In the genomic region with DNA sequence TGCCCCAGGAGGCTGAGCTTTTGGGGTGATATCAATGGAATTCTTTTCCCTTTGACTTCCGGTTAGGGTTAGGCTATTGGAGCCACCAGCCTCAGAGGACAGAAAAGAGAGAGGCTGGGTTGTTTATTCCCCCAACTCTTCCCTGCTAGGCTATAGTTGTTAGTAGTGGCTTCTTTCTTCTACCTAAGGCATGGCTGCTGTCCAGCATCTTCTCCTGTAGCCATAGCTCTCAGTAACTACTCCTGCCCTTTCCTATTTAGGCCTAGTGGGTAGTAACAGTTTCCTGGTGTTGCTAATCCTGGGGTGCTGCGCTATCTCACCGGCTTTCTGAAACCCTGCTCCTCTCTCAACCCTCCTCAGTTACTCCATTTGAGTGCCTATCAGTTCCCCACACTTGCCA, we compare ENCODE assay signal across 33 cellular contexts.
"Had no signal": no experiment of that assay in that cellular context is flagged by ENCODE, and none has a peak within 500 bp of the region (broad histone marks: within the 10 kb centered on the region; RNA-seq: fewer than 3 reads in every experiment).

No MANE protein-coding gene starts in this region.

- H3K9me3 ChIP-seq: body of pancreas, breast epithelium had no signal

- H3K27ac Mint-ChIP-seq: activated CD4-positive, alpha-beta memory T cell treated with anti-CD3 and anti-CD28 coated beads, Interleukin-2, amount 10 ng/mL, durations not matched to agents 7 days and 5 days; activated CD4-positive, alpha-beta T cell treated with anti-CD3 and anti-CD28 coated beads for 36 hours; activated CD4-positive, alpha-beta T cell treated with anti-CD3 and anti-CD28 coated beads, Interleukin-2, amount 10 ng/mL, durations not matched to agents 7 days and 5 days; activated CD8-positive, alpha-beta memory T cell treated with anti-CD3 and anti-CD28 coated beads, Interleukin-2, amount 10 ng/mL, durations not matched to agents 7 days and 5 days; activated CD8-positive, alpha-beta T cell treated with anti-CD3 and anti-CD28 coated beads, Interleukin-2, amount 10 ng/mL, durations not matched to agents 7 days and 5 days; activated naive CD4-positive, alpha-beta T cell treated with anti-CD3 and anti-CD28 coated beads, Interleukin-2, amount 10 ng/mL, durations not matched to agents 7 days and 5 days; activated naive CD4-positive, alpha-beta T cell treated with anti-CD3 and anti-CD28 coated beads, Interleukin-2, amount 50 U/mL, for 24 hours; activated naive CD8-positive, alpha-beta T cell; activated naive CD8-positive, alpha-beta T cell treated with anti-CD3 and anti-CD28 coated beads, Interleukin-2, amount 10 ng/mL, durations not matched to agents 7 days and 5 days; activated naive CD8-positive, alpha-beta T cell treated with anti-CD3 and anti-CD28 coated beads, Interleukin-2, amount 50 U/mL, for 24 hours; activated T-cell treated with anti-CD3 and anti-CD28 coated beads, Interleukin-2, amount 50 U/mL, for 24 hours; activated T-helper 2 cell treated with anti-CD3 and anti-CD28 coated beads, Interferon-gamma antibody, Interleukin-2, Interleukin-4, amounts not matched to agents 10 μg/mL and 5 μg/mL and 100 μg/mL, durations not matched to agents 14 hours and 24 hours and 36 hours; T-helper 1 cell treated with Interleukin-12 subunit alpha and Interleukin-12 subunit beta and Interleukin-4 antibody, amounts not matched to agents 30 μg/mL and 1 μg/mL, for 36 hours; T-helper 2 cell treated with Interferon-gamma antibody and Interleukin-4, amounts not matched to agents 5 μg/mL and 100 μg/mL, for 36 hours had no signal

- DNase-seq: activated CD4-positive, alpha-beta memory T cell treated with anti-CD3 and anti-CD28 coated beads, Interleukin-2, amount 10 ng/mL, durations not matched to agents 7 days and 5 days; activated CD4-positive, alpha-beta T cell treated with anti-CD3 and anti-CD28 coated beads for 1 hour; activated CD4-positive, alpha-beta T cell treated with anti-CD3 and anti-CD28 coated beads for 36 hours; activated CD4-positive, alpha-beta T cell treated with anti-CD3 and anti-CD28 coated beads for 48 hours; activated CD4-positive, alpha-beta T cell treated with anti-CD3 and anti-CD28 coated beads, Interleukin-2, amount 10 ng/mL, durations not matched to agents 7 days and 5 days; activated CD4-positive, alpha-beta T cell treated with anti-CD3 and anti-CD28 coated beads, Interleukin-2, amount 50 U/mL, for 48 hours; activated CD4-positive, CD25-positive, alpha-beta regulatory T cell; activated CD8-positive, alpha-beta memory T cell treated with anti-CD3 and anti-CD28 coated beads for 24 hours; activated CD8-positive, alpha-beta memory T cell treated with anti-CD3 and anti-CD28 coated beads, Interleukin-2, amount 10 ng/mL, durations not matched to agents 7 days and 5 days; activated CD8-positive, alpha-beta memory T cell treated with anti-CD3 and anti-CD28 coated beads, Interleukin-2, amount 50 U/mL, for 48 hours; activated CD8-positive, alpha-beta T cell treated with anti-CD3 and anti-CD28 coated beads, Interleukin-2, amount 10 ng/mL, durations not matched to agents 7 days and 5 days; activated effector memory CD4-positive, alpha-beta T cell treated with Interleukin-2 at 50 U/mL for 16 hours; activated gamma-delta T cell; activated naive CD4-positive, alpha-beta T cell treated with anti-CD3 and anti-CD28 coated beads, Interleukin-2, amount 10 ng/mL, durations not matched to agents 7 days and 5 days; activated naive CD4-positive, alpha-beta T cell treated with Interleukin-2 at 50 U/mL for 16 hours; activated naive CD8-positive, alpha-beta T cell treated with anti-CD3 and anti-CD28 coated beads, Interleukin-2, amount 10 ng/mL, durations not matched to agents 7 days and 5 days; activated naive CD8-positive, alpha-beta T cell treated with anti-CD3 and anti-CD28 coated beads, Interleukin-2, amount 50 U/mL, for 24 hours; activated T-cell treated with anti-CD3 and anti-CD28 coated beads, Interleukin-2, amount 50 U/mL, for 24 hours; activated T-cell treated with anti-CD3 and anti-CD28 coated beads, Interleukin-2, amount 50 U/mL, for 48 hours; aorta; body of pancreas; brain microvascular endothelial cell; central memory CD4-positive, alpha-beta T cell; T-helper 2 cell; T-helper 9 cell had no signal

- H3K27me3 ChIP-seq: body of pancreas, brain microvascular endothelial cell had no signal

- H3K36me3 Mint-ChIP-seq: activated CD8-positive, alpha-beta memory T cell treated with anti-CD3 and anti-CD28 coated beads, Interleukin-2, amount 10 ng/mL, durations not matched to agents 7 days and 5 days; activated naive CD4-positive, alpha-beta T cell treated with anti-CD3 and anti-CD28 coated beads, Interleukin-2, amount 10 ng/mL, durations not matched to agents 7 days and 5 days; activated naive CD4-positive, alpha-beta T cell treated with anti-CD3 and anti-CD28 coated beads, Interleukin-2, amount 50 U/mL, for 24 hours; activated naive CD8-positive, alpha-beta T cell; activated naive CD8-positive, alpha-beta T cell treated with anti-CD3 and anti-CD28 coated beads, Interleukin-2, amount 10 ng/mL, durations not matched to agents 7 days and 5 days had no signal

- H3K4me1 Mint-ChIP-seq: activated CD4-positive, alpha-beta memory T cell treated with anti-CD3 and anti-CD28 coated beads, Interleukin-2, amount 10 ng/mL, durations not matched to agents 7 days and 5 days; activated CD4-positive, alpha-beta T cell treated with anti-CD3 and anti-CD28 coated beads for 36 hours; activated CD4-positive, alpha-beta T cell treated with anti-CD3 and anti-CD28 coated beads, Interleukin-2, amount 10 ng/mL, durations not matched to agents 7 days and 5 days; activated CD8-positive, alpha-beta memory T cell treated with anti-CD3 and anti-CD28 coated beads, Interleukin-2, amount 10 ng/mL, durations not matched to agents 7 days and 5 days; activated naive CD4-positive, alpha-beta T cell treated with anti-CD3 and anti-CD28 coated beads, Interleukin-2, amount 10 ng/mL, durations not matched to agents 7 days and 5 days; activated naive CD4-positive, alpha-beta T cell treated with anti-CD3 and anti-CD28 coated beads, Interleukin-2, amount 50 U/mL, for 24 hours; activated naive CD8-positive, alpha-beta T cell treated with anti-CD3 and anti-CD28 coated beads, Interleukin-2, amount 10 ng/mL, durations not matched to agents 7 days and 5 days; activated naive CD8-positive, alpha-beta T cell treated with anti-CD3 and anti-CD28 coated beads, Interleukin-2, amount 50 U/mL, for 24 hours had no signal

- H3K4me1 ChIP-seq: body of pancreas, breast epithelium had no signal

- H3K4me3 ChIP-seq: body of pancreas, breast epithelium had no signal

- ATAC-seq: activated CD4-positive, alpha-beta T cell treated with anti-CD3 and anti-CD28 coated beads for 36 hours; activated CD4-positive, CD25-positive, alpha-beta regulatory T cell treated with anti-CD3 and anti-CD28 coated beads, Interleukin-2, amount 50 U/mL, for 24 hours; activated CD8-positive, alpha-beta memory T cell treated with anti-CD3 and anti-CD28 coated beads, Interleukin-2, amount 10 ng/mL, durations not matched to agents 7 days and 5 days; activated CD8-positive, alpha-beta T cell treated with anti-CD3 and anti-CD28 coated beads, Interleukin-2, amount 10 ng/mL, durations not matched to agents 7 days and 5 days; activated naive CD8-positive, alpha-beta T cell treated with anti-CD3 and anti-CD28 coated beads, Interleukin-2, amount 50 U/mL, for 24 hours; body of pancreas had no signal

- H3K36me3 ChIP-seq: brain microvascular endothelial cell, breast epithelium had no signal

- H3K27me3 Mint-ChIP-seq: activated CD4-positive, alpha-beta memory T cell treated with anti-CD3 and anti-CD28 coated beads, Interleukin-2, amount 10 ng/mL, durations not matched to agents 7 days and 5 days; activated CD4-positive, alpha-beta T cell treated with anti-CD3 and anti-CD28 coated beads, Interleukin-2, amount 10 ng/mL, durations not matched to agents 7 days and 5 days; activated CD8-positive, alpha-beta memory T cell treated with anti-CD3 and anti-CD28 coated beads, Interleukin-2, amount 10 ng/mL, durations not matched to agents 7 days and 5 days; activated naive CD4-positive, alpha-beta T cell treated with anti-CD3 and anti-CD28 coated beads, Interleukin-2, amount 10 ng/mL, durations not matched to agents 7 days and 5 days; activated naive CD4-positive, alpha-beta T cell treated with anti-CD3 and anti-CD28 coated beads, Interleukin-2, amount 50 U/mL, for 24 hours; activated naive CD8-positive, alpha-beta T cell treated with anti-CD3 and anti-CD28 coated beads, Interleukin-2, amount 10 ng/mL, durations not matched to agents 7 days and 5 days; activated naive CD8-positive, alpha-beta T cell treated with anti-CD3 and anti-CD28 coated beads, Interleukin-2, amount 50 U/mL, for 24 hours; activated T-cell treated with anti-CD3 and anti-CD28 coated beads, Interleukin-2, amount 50 U/mL, for 24 hours had no signal

- H3K4me3 Mint-ChIP-seq: activated CD4-positive, alpha-beta memory T cell treated with anti-CD3 and anti-CD28 coated beads, Interleukin-2, amount 10 ng/mL, durations not matched to agents 7 days and 5 days; activated CD4-positive, alpha-beta T cell treated with anti-CD3 and anti-CD28 coated beads for 36 hours; activated CD4-positive, alpha-beta T cell treated with anti-CD3 and anti-CD28 coated beads, Interleukin-2, amount 10 ng/mL, durations not matched to agents 7 days and 5 days; activated CD8-positive, alpha-beta memory T cell treated with anti-CD3 and anti-CD28 coated beads, Interleukin-2, amount 10 ng/mL, durations not matched to agents 7 days and 5 days; activated CD8-positive, alpha-beta T cell treated with anti-CD3 and anti-CD28 coated beads, Interleukin-2, amount 10 ng/mL, durations not matched to agents 7 days and 5 days; activated naive CD4-positive, alpha-beta T cell treated with anti-CD3 and anti-CD28 coated beads, Interleukin-2, amount 10 ng/mL, durations not matched to agents 7 days and 5 days; activated naive CD4-positive, alpha-beta T cell treated with anti-CD3 and anti-CD28 coated beads, Interleukin-2, amount 50 U/mL, for 24 hours; activated naive CD8-positive, alpha-beta T cell; activated naive CD8-positive, alpha-beta T cell treated with anti-CD3 and anti-CD28 coated beads, Interleukin-2, amount 10 ng/mL, durations not matched to agents 7 days and 5 days; activated naive CD8-positive, alpha-beta T cell treated with anti-CD3 and anti-CD28 coated beads, Interleukin-2, amount 50 U/mL, for 24 hours; activated T-cell treated with anti-CD3 and anti-CD28 coated beads, Interleukin-2, amount 50 U/mL, for 24 hours; T-helper 1 cell treated with Interleukin-12 subunit alpha and Interleukin-12 subunit beta and Interleukin-4 antibody, amounts not matched to agents 30 μg/mL and 1 μg/mL, for 36 hours; T-helper 2 cell treated with Interferon-gamma antibody and Interleukin-4, amounts not matched to agents 5 μg/mL and 100 μg/mL, for 36 hours had no signal

- H3K27ac ChIP-seq: body of pancreas, brain microvascular endothelial cell, breast epithelium, VCaP had no signal

- H3K9me3 Mint-ChIP-seq: activated CD4-positive, alpha-beta T cell treated with anti-CD3 and anti-CD28 coated beads, Interleukin-2, amount 10 ng/mL, durations not matched to agents 7 days and 5 days; activated naive CD4-positive, alpha-beta T cell treated with anti-CD3 and anti-CD28 coated beads, Interleukin-2, amount 10 ng/mL, durations not matched to agents 7 days and 5 days; activated naive CD4-positive, alpha-beta T cell treated with anti-CD3 and anti-CD28 coated beads, Interleukin-2, amount 50 U/mL, for 24 hours; activated T-helper 2 cell treated with anti-CD3 and anti-CD28 coated beads, Interferon-gamma antibody, Interleukin-2, Interleukin-4, amounts not matched to agents 10 μg/mL and 5 μg/mL and 100 μg/mL, durations not matched to agents 14 hours and 24 hours and 36 hours; T-helper 1 cell treated with Interleukin-12 subunit alpha and Interleukin-12 subunit beta and Interleukin-4 antibody, amounts not matched to agents 30 μg/mL and 1 μg/mL, for 36 hours; T-helper 2 cell treated with Interferon-gamma antibody and Interleukin-4, amounts not matched to agents 5 μg/mL and 100 μg/mL, for 36 hours had no signal
